34 cellular contexts compared by ENCODE assay signal in the genomic region with DNA sequence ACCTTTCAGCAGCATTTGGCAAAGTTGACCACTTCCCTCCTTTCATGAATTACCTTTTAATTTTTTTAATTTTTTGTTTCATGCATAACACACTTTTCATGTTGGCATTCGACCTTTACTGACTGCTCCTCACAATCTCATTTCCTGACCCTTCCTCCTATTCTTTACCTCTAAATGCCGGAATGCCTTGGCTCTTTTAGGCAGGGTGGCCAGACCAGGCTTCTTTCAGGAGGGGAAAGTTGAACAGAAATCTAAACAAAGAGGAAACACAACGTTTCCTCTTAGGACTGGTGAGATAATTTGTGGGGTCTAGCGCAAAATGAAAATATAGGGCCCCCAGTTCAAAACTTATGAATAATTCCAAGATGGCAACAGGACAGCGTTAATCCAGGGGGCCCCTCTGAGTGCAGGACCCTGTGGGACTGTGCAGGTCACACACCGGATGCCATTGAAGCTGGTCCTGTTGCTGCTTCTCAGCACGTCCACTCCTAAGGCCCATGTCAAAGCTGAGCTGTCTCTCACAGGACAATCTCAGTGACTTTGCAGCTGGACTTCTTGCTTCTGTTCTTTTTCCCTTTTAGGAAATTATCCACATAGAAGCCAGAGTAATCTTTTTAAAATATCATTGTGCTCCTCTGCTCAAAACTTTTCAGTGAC.
DNase-seq lines count a peak whose midpoint lies in the region; ATAC-seq, FAIRE-seq and TF ChIP-seq lines count a peak whose summit lies in the region.
"Had no signal": no experiment of that assay in that cellular context is flagged by ENCODE, and none has a peak within 500 bp of the region (broad histone marks: within the 10 kb centered on the region; RNA-seq: fewer than 3 reads in every experiment).

No MANE protein-coding gene starts in this region.

- dilution Hi-C loops in endothelial cell of umbilical vein (cut with MboI; ENCODE audit: extremely low pct_ligation_motif_present, low sequenced_read_pairs), result no loop called here
- dilution Hi-C loops in mammary epithelial cell (cut with HindIII; ENCODE audit: low sequenced_read_pairs), result no loop called here

- in situ Hi-C loops in HepG2 (cut with HindIII; ENCODE audit: extremely low pct_ligation_motif_present, low pct_unique_long_range_greater_than_20kb), result no loop called here
- in situ Hi-C loops in mammary epithelial cell (cut with MboI; ENCODE audit: low sequenced_read_pairs in 2 of 2), result no loop called here

- no peaks in the 10 kb centered on the region for H4K20me1 ChIP-seq in HepG2 (ENCODE audit: insufficient read depth, low read length)
- no peaks in the 10 kb centered on the region for H4K20me1 ChIP-seq in endothelial cell of umbilical vein (replicated peaks; ENCODE audit: control insufficient read depth, extremely low read depth, insufficient read depth, low read length)
- H4K20me1 ChIP-seq in mammary epithelial cell (ENCODE audit: insufficient read depth, low read length), result no peaks in the 10 kb centered on the region

- no peak for DNase-seq in HepG2 (ENCODE audit: low spot score)
- DNase-seq in endothelial cell of umbilical vein (ENCODE audit: low read depth, low spot score), result peak; percentile 85
- no peak for DNase-seq in SKM-1 (lab: John Stamatoyannopoulos, UW; ENCODE audit: unreplicated experiment)
- DNase-seq in mammary epithelial cell, result no peak
- DNase-seq: ACHN; activated CD4-positive, alpha-beta T cell treated with anti-CD3 and anti-CD28 coated beads for 36 hours; activated CD8-positive, alpha-beta T cell treated with anti-CD3 and anti-CD28 coated beads, Interleukin-2, amount 10 ng/mL, durations not matched to agents 7 days and 5 days; BE2C; colonic mucosa; DMS79; effector memory CD8-positive, alpha-beta T cell; foreskin fibroblast; GF-D8; hippocampal formation; KBM-7; NCI-H1417; NCI-H2081 treated with DMSO at 0.1 percent for 48 hours; NCI-H345; Peyer's patch; stimulated activated CD4-positive, alpha-beta T cell treated with anti-CD3 and anti-CD28 coated beads, Interleukin-1b, Interleukin-23, amount 100 ng/mL, for 48 hours; stimulated activated CD8-positive, alpha-beta memory T cell treated with anti-CD3 and anti-CD28 coated beads, Interleukin-4, amount 100 ng/mL, for 48 hours; stimulated activated naive CD8-positive, alpha-beta T cell treated with anti-CD3 and anti-CD28 coated beads, Interleukin-15, amount 100 ng/mL, for 72 hours; tibial artery had no signal

- H3K4me3 ChIP-seq in liver (ENCODE audit: low read depth in 1 of 3, low read length in 3 of 3) (no peak overlapping the region), HepG2 (replicated peaks in 1 of 3; ENCODE audit: insufficient read depth in 1 of 3, low read depth in 2 of 3, low read length in 3 of 3) (no peak overlapping the region), endothelial cell of umbilical vein (replicated peaks in 1 of 3; ENCODE audit: insufficient read depth in 1 of 3, low read depth in 1 of 3, low read length in 3 of 3) (no peak overlapping the region), neuron (ENCODE audit: low read length) (no peak overlapping the region), gastroesophageal sphincter (no peak overlapping the region), mammary epithelial cell (replicated peaks in 1 of 3; ENCODE audit: insufficient read depth in 1 of 3, low read depth in 2 of 3, low read length in 3 of 3) (no peak overlapping the region)
- H3K4me3 ChIP-seq: colonic mucosa, Peyer's patch, SJSA1, skin epidermis, tibial artery had no signal

- ATAC-seq in HepG2 (no peak), gastroesophageal sphincter (no peak), HG02870 (IDR thresholded peaks at IDR 0.05; ENCODE audit: unreplicated experiment) (no peak)
- ATAC-seq: activated CD4-positive, alpha-beta T cell treated with anti-CD3 and anti-CD28 coated beads for 36 hours; activated CD8-positive, alpha-beta T cell treated with anti-CD3 and anti-CD28 coated beads, Interleukin-2, amount 10 ng/mL, durations not matched to agents 7 days and 5 days; activated naive CD4-positive, alpha-beta T cell treated with anti-CD3 and anti-CD28 coated beads, Interleukin-2, amount 50 U/mL, for 72 hours; effector memory CD8-positive, alpha-beta T cell; esophagus mucosa; HCT116; left lobe of liver; stimulated activated naive CD8-positive, alpha-beta T cell treated with anti-CD3 and anti-CD28 coated beads, Interleukin-15, amount 100 ng/mL, for 72 hours had no signal

- no peak overlapping the region for H3K27ac ChIP-seq in liver (ENCODE audit: low read depth in 1 of 2, low read length in 2 of 2)
- H3K27ac ChIP-seq in HepG2 (ENCODE audit: extremely low read length, insufficient read depth, low read length), result no peak overlapping the region
- peak overlapping the region; percentile 80 for H3K27ac ChIP-seq in endothelial cell of umbilical vein (ENCODE audit: insufficient read depth, low read depth, low read length)
- H3K27ac ChIP-seq in gastroesophageal sphincter, result peak overlapping the region in 1 of 4 donors; percentile 12
- no peak overlapping the region for H3K27ac ChIP-seq in mammary epithelial cell (ENCODE audit: insufficient read depth, low read depth, low read length)
- H3K27ac ChIP-seq: colonic mucosa, Peyer's patch, SJSA1 had no signal

- H3K79me2 ChIP-seq in HepG2 (ENCODE audit: insufficient read depth, low read length), result no peaks in the 10 kb centered on the region
- H3K79me2 ChIP-seq in endothelial cell of umbilical vein (ENCODE audit: control insufficient read depth, insufficient read depth, low read length), result no peaks in the 10 kb centered on the region
- no peaks in the 10 kb centered on the region for H3K79me2 ChIP-seq in mammary epithelial cell (ENCODE audit: insufficient read depth, low read length)

- TF ChIP-seq POLR2A in HepG2 (IDR thresholded peaks at IDR 0.05; ENCODE audit: insufficient read depth in 1 of 2, low read depth in 2 of 2, low read length in 2 of 2) (no peak), endothelial cell of umbilical vein (IDR thresholded peaks at IDR 0.05; ENCODE audit: low read depth, low read length) (no peak), gastroesophageal sphincter (IDR thresholded peaks at IDR 0.05) (no peak)

- H3K4me2 ChIP-seq in HepG2 (ENCODE audit: low read depth, low read length) (no peak overlapping the region), endothelial cell of umbilical vein (ENCODE audit: insufficient read depth, low read length) (peak overlapping the region; percentile 32), mammary epithelial cell (ENCODE audit: insufficient read depth, low read depth, low read length) (no peak overlapping the region)

- no peak for TF ChIP-seq CTCF in liver (IDR thresholded peaks at IDR 0.05; ENCODE audit: low read depth, low read length, missing input control)
- TF ChIP-seq CTCF in HepG2 (CRISPR knock-in tag; IDR thresholded peaks at IDR 0.05), result no peak
- no peak for TF ChIP-seq CTCF in endothelial cell of umbilical vein (IDR thresholded peaks at IDR 0.05; ENCODE audit: extremely low read depth in 1 of 2, insufficient read depth in 1 of 2, low read depth in 1 of 2, low read length in 2 of 2)
- TF ChIP-seq CTCF in gastroesophageal sphincter (IDR thresholded peaks at IDR 0.05), result no peak
- no peak for TF ChIP-seq CTCF in mammary epithelial cell (conservative IDR thresholded peaks at IDR 0.05 in 1 of 2, IDR thresholded peaks at IDR 0.05 in 1 of 2; ENCODE audit: extremely low read depth in 1 of 2, insufficient read depth in 1 of 2, low read depth in 1 of 2, low read length in 2 of 2)

- 65% methylated on average over 7 of the region's 7 CpGs for WGBS in liver
- WGBS in HepG2 (ENCODE audit: low lambda C conversion rate), result 23% methylated on average over 5 of the region's 7 CpGs
- 62 to 76% methylated on average over 3 to 7 of the region's 7 CpGs for WGBS in gastroesophageal sphincter (ENCODE audit: low coverage in 1 of 2), 2 donors
- 97% methylated on average over 7 of the region's 7 CpGs for WGBS in mammary epithelial cell (ENCODE audit: low coverage, missing lambda C conversion rate)

- H3K9me3 ChIP-seq in liver (ENCODE audit: control insufficient read depth in 4 of 4, low read length in 3 of 4) (no peaks in the 10 kb centered on the region), HepG2 (ENCODE audit: low read length) (peaks cover 78% of the 10 kb centered on the region), endothelial cell of umbilical vein (replicated peaks; ENCODE audit: control insufficient read depth, insufficient read depth, low read length) (no peaks in the 10 kb centered on the region), neuron (ENCODE audit: low read length) (no peaks in the 10 kb centered on the region), gastroesophageal sphincter (no peaks in the 10 kb centered on the region), mammary epithelial cell (replicated peaks; ENCODE audit: insufficient read depth, low read length) (no peaks in the 10 kb centered on the region)
- H3K9me3 ChIP-seq: BE2C, colonic mucosa, Peyer's patch, SJSA1, tibial artery had no signal

- intact Hi-C loops in HepG2 (cut with micrococcal nuclease; ENCODE audit: unreplicated experiment), result loop anchor here (10.0 kb wide), 1 partner anchor 118 kb away; no protein-coding TSS in a partner anchor
- intact Hi-C loops in endothelial cell of umbilical vein (cut with micrococcal nuclease), result loop anchor here (1.0 to 5.0 kb wide), 9 partner anchors 44 to 1286 kb away; no protein-coding TSS in a partner anchor
- intact Hi-C loops in mammary epithelial cell (cut with micrococcal nuclease), result no loop called here

- FAIRE-seq in HepG2 (lab: Jason Lieb, UNC), result no peak
- peak; percentile 66 for FAIRE-seq in endothelial cell of umbilical vein (lab: Jason Lieb, UNC)
- FAIRE-seq: TTC549 had no signal

- no peaks in the 10 kb centered on the region for H3K36me3 ChIP-seq in liver (ENCODE audit: control insufficient read depth in 4 of 4, insufficient read depth in 3 of 4, low read depth in 1 of 4, low read length in 3 of 4)
- H3K36me3 ChIP-seq in HepG2 (replicated peaks in 1 of 2; ENCODE audit: control insufficient read depth in 1 of 2, insufficient read depth in 2 of 2, low read length in 2 of 2), result no peaks in the 10 kb centered on the region
- H3K36me3 ChIP-seq in endothelial cell of umbilical vein (ENCODE audit: control insufficient read depth in 2 of 2, extremely low read depth in 1 of 2, insufficient read depth in 2 of 2, low read length in 2 of 2), result no peaks in the 10 kb centered on the region
- H3K36me3 ChIP-seq in neuron (ENCODE audit: insufficient read depth, low read length), result no peaks in the 10 kb centered on the region
- H3K36me3 ChIP-seq in gastroesophageal sphincter, result no peaks in the 10 kb centered on the region
- no peaks in the 10 kb centered on the region for H3K36me3 ChIP-seq in mammary epithelial cell (ENCODE audit: insufficient read depth, low read length)
- H3K36me3 ChIP-seq: BE2C, colonic mucosa, Peyer's patch, SJSA1, tibial artery had no signal

- CTCF ChIA-PET in HepG2 (lab: Yijun Ruan, JAX; ENCODE audit: low intra/inter-chr PET ratio, low total read pairs) (no interaction called here), endothelial cell of umbilical vein (lab: Charles Lee) (no interaction called here), mammary epithelial cell (lab: Charles Lee; ENCODE audit: low non-redundant PET) (no interaction called here)

- H3K9me1 ChIP-seq in endothelial cell of umbilical vein (replicated peaks; ENCODE audit: control insufficient read depth, extremely low read depth, insufficient read depth, low read length), result no peaks in the 10 kb centered on the region

- no peaks in the 10 kb centered on the region for H3K27me3 ChIP-seq in liver (ENCODE audit: control insufficient read depth in 4 of 4, insufficient read depth in 4 of 4, low read length in 3 of 4)
- no peaks in the 10 kb centered on the region for H3K27me3 ChIP-seq in HepG2 (ENCODE audit: control insufficient read depth in 1 of 2, insufficient read depth in 2 of 2, low read length in 2 of 2)
- no peaks in the 10 kb centered on the region for H3K27me3 ChIP-seq in endothelial cell of umbilical vein (ENCODE audit: control insufficient read depth in 2 of 2, insufficient read depth in 2 of 2, low read length in 2 of 2)
- no peaks in the 10 kb centered on the region for H3K27me3 ChIP-seq in neuron (ENCODE audit: insufficient read depth, low read length)
- H3K27me3 ChIP-seq in gastroesophageal sphincter, result no peaks in the 10 kb centered on the region
- H3K27me3 ChIP-seq in mammary epithelial cell (ENCODE audit: insufficient read depth, low read length), result no peaks in the 10 kb centered on the region
- H3K27me3 ChIP-seq: BE2C, colonic mucosa, Peyer's patch, SJSA1, tibial artery had no signal

- H2AFZ ChIP-seq in HepG2 (ENCODE audit: low read length) (no peak overlapping the region), endothelial cell of umbilical vein (ENCODE audit: low read depth, low read length) (peak overlapping the region; percentile 10), neuron (ENCODE audit: low read depth, low read length) (peak overlapping the region; percentile 20), mammary epithelial cell (ENCODE audit: low read depth, low read length) (no peak overlapping the region)

- H3K4me1 ChIP-seq in liver (ENCODE audit: control insufficient read depth in 4 of 4, insufficient read depth in 4 of 4, low read length in 3 of 4), result no peaks in the 10 kb centered on the region
- H3K4me1 ChIP-seq in HepG2 (ENCODE audit: insufficient read depth, low read length), result no peaks in the 10 kb centered on the region
- peaks cover 67% of the 10 kb centered on the region for H3K4me1 ChIP-seq in endothelial cell of umbilical vein (ENCODE audit: control insufficient read depth, extremely low read depth, insufficient read depth, low read length)
- H3K4me1 ChIP-seq in neuron (ENCODE audit: insufficient read depth, low read length), result peaks cover 32% of the 10 kb centered on the region
- H3K4me1 ChIP-seq in gastroesophageal sphincter, result peaks cover 0 to 44% (median 5%) of the 10 kb centered on the region in 3 donors
- peaks cover 18% of the 10 kb centered on the region for H3K4me1 ChIP-seq in mammary epithelial cell (ENCODE audit: insufficient read depth, low read length)
- H3K4me1 ChIP-seq: colonic mucosa, Peyer's patch had no signal

- BruUV-seq in HepG2 (replicated peaks; lab: Mats Ljungman, UMichigan) (no TSS peak), endothelial cell of umbilical vein (replicated peaks; lab: Mats Ljungman, UMichigan) (TSS peak; percentile 8), mammary epithelial cell (replicated peaks; lab: Mats Ljungman, UMichigan) (no TSS peak)

- H3K9ac ChIP-seq in liver (ENCODE audit: low read depth in 1 of 2, low read length in 2 of 2) (no peak overlapping the region), HepG2 (ENCODE audit: insufficient read depth, low read depth, low read length) (no peak overlapping the region), endothelial cell of umbilical vein (replicated peaks; ENCODE audit: extremely low read depth, insufficient read depth, low read length) (peak overlapping the region; percentile 51), mammary epithelial cell (ENCODE audit: insufficient read depth, low read length) (no peak overlapping the region)

- TF ChIP-seq EP300 in HepG2 (IDR thresholded peaks at IDR 0.05; ENCODE audit: low read depth in 2 of 2, low read length in 2 of 2) (no peak), HepG2 (CRISPR knock-in tag; IDR thresholded peaks at IDR 0.05; ENCODE audit: borderline replicate concordance) (no peak), gastroesophageal sphincter (IDR thresholded peaks at IDR 0.05) (no peak)

- POLR2A ChIA-PET in HepG2 (lab: Yijun Ruan, JAX), result no interaction called here
- POLR2A ChIA-PET in endothelial cell of umbilical vein (lab: Charles Lee), result interaction anchor here (0.9 kb wide), 1 partner anchor 1290 kb away, joined by 3 read pairs; the partner anchor contains the start of gene SOX4

- no peak for TF ChIP-seq RAD21 in liver (IDR thresholded peaks at IDR 0.05)
- no peak for TF ChIP-seq RAD21 in HepG2 (CRISPR knock-in tag; IDR thresholded peaks at IDR 0.05)

Comparison
In these comparisons a context has a peak if more than half of its experiments do, and no peak if none do; other contexts are left out.
1. H2AFZ ChIP-seq: peak in endothelial cell of umbilical vein (single experiment) and neuron (single experiment); none in HepG2 (single experiment) and mammary epithelial cell (single experiment).